In genomic region chr5:138065102-138065501, GRCh38 we compare ENCODE assay signal across 12 cellular contexts. TPM values are rescaled to one million over a fixed set of nuclear protein-coding genes. Genes with fewer than 3 reads are reported as not detected.
DNase-seq lines count a peak whose midpoint lies in the region; ATAC-seq and TF ChIP-seq lines count a peak whose summit lies in the region.
"Had no signal": no experiment of that assay in that cellular context is flagged by ENCODE, and none has a peak within 500 bp of the region (broad histone marks: within the 10 kb centered on the region; RNA-seq: fewer than 3 reads in every experiment).

No MANE protein-coding gene starts in this region.

- TF ChIP-seq CTCF in 22Rv1 (IDR thresholded peaks at IDR 0.05), result peak; percentile 49
- peak; percentile 45 for TF ChIP-seq CTCF in fibroblast of pulmonary artery (IDR thresholded peaks at IDR 0.05; ENCODE audit: low read length, missing control alignments)
- no peak for TF ChIP-seq CTCF in gastrocnemius medialis (IDR thresholded peaks at IDR 0.05 in 4 of 5, conservative IDR thresholded peaks at IDR 0.05 in 1 of 5)
- TF ChIP-seq CTCF in left lung (IDR thresholded peaks at IDR 0.05), result no peak

- no peaks in the 10 kb centered on the region for H3K9me3 ChIP-seq in gastrocnemius medialis
- no peaks in the 10 kb centered on the region for H3K9me3 ChIP-seq in left lung
- H3K9me3 ChIP-seq: adrenal gland had no signal

- H3K27ac ChIP-seq in 22Rv1 (no peak overlapping the region), gastrocnemius medialis (no peak overlapping the region), left lung (no peak overlapping the region)
- H3K27ac ChIP-seq: adrenal gland had no signal

- intact Hi-C loops in gastrocnemius medialis (cut with DNase I; ENCODE audit: low total_unique reads) (no loop called here), left lung (cut with DNase I) (no loop called here)

- H3K27me3 ChIP-seq in gastrocnemius medialis (no peaks in the 10 kb centered on the region), left lung (no peaks in the 10 kb centered on the region)
- H3K27me3 ChIP-seq: adrenal gland had no signal

- no peak for TF ChIP-seq POLR2A in gastrocnemius medialis (IDR thresholded peaks at IDR 0.05)

- in situ Hi-C loops in gastrocnemius medialis (cut with MboI; ENCODE audit: low sequenced_read_pairs in 4 of 4), result no loop called here

- H3K4me1 ChIP-seq in gastrocnemius medialis (no peaks in the 10 kb centered on the region), left lung (no peaks in the 10 kb centered on the region)
- H3K4me1 ChIP-seq: adrenal gland had no signal

- H3K36me3 ChIP-seq in gastrocnemius medialis (no peaks in the 10 kb centered on the region), left lung (no peaks in the 10 kb centered on the region)
- H3K36me3 ChIP-seq: adrenal gland had no signal

- ATAC-seq in gastrocnemius medialis (no peak), GM18861 (IDR thresholded peaks at IDR 0.05; ENCODE audit: unreplicated experiment) (no peak), left lung (no peak)

- no peak overlapping the region for H3K4me3 ChIP-seq in fibroblast of pulmonary artery (replicated peaks; ENCODE audit: low read depth, low read length)
- no peak overlapping the region for H3K4me3 ChIP-seq in gastrocnemius medialis
- H3K4me3 ChIP-seq in left lung, result no peak overlapping the region
- H3K4me3 ChIP-seq: adrenal gland had no signal

- peak; percentile 47 for DNase-seq in D341Med (ENCODE audit: low spot score)
- DNase-seq in OCI-M1 (lab: John Stamatoyannopoulos, UW), result peak; percentile 22
- no peak for DNase-seq in fibroblast of pulmonary artery (ENCODE audit: low read depth)
- DNase-seq in gastrocnemius medialis, result no peak
- DNase-seq in left lung, result no peak
- no peak for DNase-seq in activated CD8-positive, alpha-beta memory T cell treated with anti-CD3 and anti-CD28 coated beads, Interleukin-2, amount 50 U/mL, for 4 hours
- DNase-seq: foreskin melanocyte, NCI-H2029 treated with DMSO at 0.1 percent for 48 hours had no signal

RNA-seq across cellular contexts. Expression of gene WNT8A, which starts 18.7 kb away (rescaled TPM):
- under 1 TPM in 1 of 4 donors, not detected in 3; 0.51 TPM for total RNA-seq in gastrocnemius medialis
- not detected for total RNA-seq in left lung
- total RNA-seq: adrenal gland, urinary bladder had no signal

RNA-seq across cellular contexts. Expression of gene FAM13B, which starts 32.2 kb away (rescaled TPM):
- total RNA-seq in gastrocnemius medialis (1 to 10 TPM; 3.4 to 7.9 (median 4.1) TPM), left lung (10 to 100 TPM; 23.8 to 35.2 TPM)

Comparison
In these comparisons a context has a peak if more than half of its experiments do, and no peak if none do; other contexts are left out.
1. CTCF ChIP-seq: peak in 22Rv1 (single experiment) and fibroblast of pulmonary artery (single experiment); none in gastrocnemius medialis (0 of 5) and left lung (0 of 2).
2. DNase-seq: peak in D341Med (single experiment) and OCI-M1 (single experiment); none in fibroblast of pulmonary artery (single experiment), gastrocnemius medialis (0 of 2), left lung (0 of 2) and activated CD8-positive, alpha-beta memory T cell treated with anti-CD3 and anti-CD28 coated beads, Interleukin-2, amount 50 U/mL, for 4 hours (single experiment).